In the genomic region with DNA sequence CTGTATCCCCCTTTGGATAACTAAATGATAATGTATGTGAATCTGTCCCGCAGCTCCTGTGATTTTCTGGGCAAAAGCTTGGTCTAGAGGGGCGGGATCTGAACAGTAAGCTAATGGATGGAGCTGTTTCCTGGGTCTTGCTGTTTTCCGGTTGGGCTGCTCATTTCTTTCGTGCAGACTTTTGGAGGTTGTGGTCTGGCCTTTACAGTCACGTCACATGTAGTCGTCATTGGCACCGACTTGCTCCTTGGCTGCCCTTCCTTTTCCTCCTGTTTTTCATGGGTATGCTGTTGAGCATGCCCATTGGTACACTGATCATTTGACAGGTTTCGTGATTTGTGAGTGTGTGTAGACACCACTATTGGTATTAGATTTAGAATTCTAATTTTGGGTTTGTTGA, we compare ENCODE assay signal across 10 cellular contexts. TPM values are rescaled to one million over a fixed set of nuclear protein-coding genes. Genes with fewer than 3 reads are reported as not detected.
DNase-seq lines count a peak whose midpoint lies in the region; ATAC-seq and TF ChIP-seq lines count a peak whose summit lies in the region.
"Had no signal": no experiment of that assay in that cellular context is flagged by ENCODE, and none has a peak within 500 bp of the region (broad histone marks: within the 10 kb centered on the region; RNA-seq: fewer than 3 reads in every experiment).

No MANE protein-coding gene starts in this region.

- H3K36me3 Mint-ChIP-seq in activated T-helper 1 cell treated with anti-CD3 and anti-CD28 coated beads, Interleukin-12 subunit alpha, Interleukin-12 subunit beta, Interleukin-2, Interleukin-4 antibody, amounts not matched to agents 30 ng/mL and 10 ng/mL and 1 ng/mL, durations not matched to agents 14 hours and 24 hours and 36 hours (ENCODE audit: low read depth), result peaks cover 34% of the 10 kb centered on the region

- H3K4me3 ChIP-seq in heart left ventricle (peak overlapping the region in 4 of 12 donors; percentile 5 to 90 (median 40)), left ventricle myocardium inferior (peak overlapping the region; percentile 90), thymus (ENCODE audit: low read length) (peak overlapping the region; percentile 18), colonic mucosa (no peak overlapping the region)

- H3K9ac ChIP-seq in colonic mucosa (ENCODE audit: low read depth in 2 of 2, low read length in 2 of 2), result peak overlapping the region in 1 of 2 donors; percentile 19

- H3K9me3 ChIP-seq in heart left ventricle (no peaks in the 10 kb centered on the region), left ventricle myocardium inferior (replicated peaks) (no peaks in the 10 kb centered on the region), thymus (ENCODE audit: control insufficient read depth) (no peaks in the 10 kb centered on the region), colonic mucosa (no peaks in the 10 kb centered on the region)

- H3K36me3 ChIP-seq in heart left ventricle, result peaks cover 0 to 44% (median 28%) of the 10 kb centered on the region in 9 donors
- H3K36me3 ChIP-seq in left ventricle myocardium inferior, result peaks cover 30% of the 10 kb centered on the region
- H3K36me3 ChIP-seq in thymus (ENCODE audit: control insufficient read depth, insufficient read depth), result peaks cover 4% of the 10 kb centered on the region
- no peaks in the 10 kb centered on the region for H3K36me3 ChIP-seq in colonic mucosa

- no peak for TF ChIP-seq POLR2A in heart left ventricle (IDR thresholded peaks at IDR 0.05)

- no peak overlapping the region for H3K27ac Mint-ChIP-seq in activated T-helper 1 cell treated with anti-CD3 and anti-CD28 coated beads, Interleukin-12 subunit alpha, Interleukin-12 subunit beta, Interleukin-2, Interleukin-4 antibody, amounts not matched to agents 30 ng/mL and 10 ng/mL and 1 ng/mL, durations not matched to agents 14 hours and 24 hours and 36 hours

- intact Hi-C loops in heart left ventricle (cut with DNase I) (loop anchor here in 5 of 10 donors (5.0 to 10.0 kb wide), 3 partner anchors 80 to 193 kb away; a partner anchor contains a TSS), left cardiac atrium (cut with DNase I) (no loop called here), left ventricle myocardium inferior (cut with micrococcal nuclease) (no loop called here), colonic mucosa (cut with DNase I) (no loop called here)
- intact Hi-C loops in activated T-helper 1 cell treated with anti-CD3 and anti-CD28 coated beads, Interleukin-12 subunit alpha, Interleukin-12 subunit beta, Interleukin-2, Interleukin-4 antibody, amounts not matched to agents 30 ng/mL and 10 ng/mL and 1 ng/mL, durations not matched to agents 14 hours and 24 hours and 36 hours (cut with micrococcal nuclease), result no loop called here

- peak overlapping the region; percentile 63 for H3K4me3 Mint-ChIP-seq in activated T-helper 1 cell treated with anti-CD3 and anti-CD28 coated beads, Interleukin-12 subunit alpha, Interleukin-12 subunit beta, Interleukin-2, Interleukin-4 antibody, amounts not matched to agents 30 ng/mL and 10 ng/mL and 1 ng/mL, durations not matched to agents 14 hours and 24 hours and 36 hours

- H3K9me3 Mint-ChIP-seq in activated T-helper 1 cell treated with anti-CD3 and anti-CD28 coated beads, Interleukin-12 subunit alpha, Interleukin-12 subunit beta, Interleukin-2, Interleukin-4 antibody, amounts not matched to agents 30 ng/mL and 10 ng/mL and 1 ng/mL, durations not matched to agents 14 hours and 24 hours and 36 hours, result peaks cover 1% of the 10 kb centered on the region

- H3K27ac ChIP-seq in heart left ventricle (peak overlapping the region in 10 of 12 donors; percentile 7 to 92 (median 82)), left ventricle myocardium inferior (replicated peaks) (peak overlapping the region; percentile 93), thymus (ENCODE audit: low read depth) (peak overlapping the region; percentile 60), colonic mucosa (no peak overlapping the region)

- peaks cover 69% of the 10 kb centered on the region for H3K4me1 Mint-ChIP-seq in activated T-helper 1 cell treated with anti-CD3 and anti-CD28 coated beads, Interleukin-12 subunit alpha, Interleukin-12 subunit beta, Interleukin-2, Interleukin-4 antibody, amounts not matched to agents 30 ng/mL and 10 ng/mL and 1 ng/mL, durations not matched to agents 14 hours and 24 hours and 36 hours (ENCODE audit: low read depth)

- TF ChIP-seq CTCF in heart left ventricle (IDR thresholded peaks at IDR 0.05) (no peak), left ventricle myocardium inferior (IDR thresholded peaks at IDR 0.05; ENCODE audit: borderline replicate concordance) (no peak), colonic mucosa (IDR thresholded peaks at IDR 0.05) (no peak)

- H3K27me3 ChIP-seq in heart left ventricle (no peaks in the 10 kb centered on the region), left ventricle myocardium inferior (ENCODE audit: low read depth) (no peaks in the 10 kb centered on the region), thymus (ENCODE audit: control insufficient read depth, insufficient read depth) (no peaks in the 10 kb centered on the region), colonic mucosa (no peaks in the 10 kb centered on the region)

- ATAC-seq in heart left ventricle (peak in 1 of 4 donors; percentile 4), left cardiac atrium (no peak)

- peak in 1 of 5 donors; percentile 48 for DNase-seq in heart left ventricle
- no peak for DNase-seq in left cardiac atrium
- DNase-seq in activated T-helper 1 cell treated with anti-CD3 and anti-CD28 coated beads, Interleukin-12 subunit alpha, Interleukin-12 subunit beta, Interleukin-2, Interleukin-4 antibody, amounts not matched to agents 30 ng/mL and 10 ng/mL and 1 ng/mL, durations not matched to agents 14 hours and 24 hours and 36 hours (ENCODE audit: low spot score), result no peak
- no peak for DNase-seq in left ventricle myocardium inferior
- no peak for DNase-seq in colonic mucosa
- DNase-seq in effector CD8-positive, alpha-beta T cell (lab: John Stamatoyannopoulos, UW), result no peak
- no peak for DNase-seq in stimulated activated CD4-positive, alpha-beta T cell treated with anti-CD3 and anti-CD28 coated beads, Interleukin-2, amount 100 ng/mL, for 48 hours
- DNase-seq: amniotic stem cell, T1000 had no signal

- whole genome bisulfite sequencing in heart left ventricle, 4 donors, result 33 to 47% (median 43%) methylated on average over 8 of the region's 8 CpGs
- 94% methylated on average over 8 of the region's 8 CpGs for WGBS in thymus

- peaks cover 0 to 87% (median 63%) of the 10 kb centered on the region in 12 donors for H3K4me1 ChIP-seq in heart left ventricle
- peaks cover 85% of the 10 kb centered on the region for H3K4me1 ChIP-seq in left ventricle myocardium inferior
- peaks cover 59% of the 10 kb centered on the region for H3K4me1 ChIP-seq in thymus (ENCODE audit: control insufficient read depth, insufficient read depth, low read length)
- peaks cover 3% of the 10 kb centered on the region for H3K4me1 ChIP-seq in colonic mucosa

- H3K27me3 Mint-ChIP-seq in activated T-helper 1 cell treated with anti-CD3 and anti-CD28 coated beads, Interleukin-12 subunit alpha, Interleukin-12 subunit beta, Interleukin-2, Interleukin-4 antibody, amounts not matched to agents 30 ng/mL and 10 ng/mL and 1 ng/mL, durations not matched to agents 14 hours and 24 hours and 36 hours (ENCODE audit: insufficient read depth), result no peaks in the 10 kb centered on the region

RNA-seq across cellular contexts. Expression of a gene that starts 2.0 kb away (rescaled TPM):
- total RNA-seq in heart left ventricle (100 to 1,000 TPM in 2 of 9 donors, 10 to 100 TPM in 7; 57.4 to 111 (median 83.5) TPM), left cardiac atrium (10 to 100 TPM; 67.4 to 85.1 TPM), left ventricle myocardium inferior (75.5 TPM), colonic mucosa (10 to 100 TPM; 67.7 to 87.5 TPM)
- polyA plus RNA-seq in heart left ventricle (10 to 100 TPM; 59.1 to 84.4 TPM), thymus (52.8 TPM)
- 66.9 and 70.6 TPM in 2 replicates for total RNA-seq in activated T-helper 1 cell treated with anti-CD3 and anti-CD28 coated beads, Interleukin-12 subunit alpha, Interleukin-12 subunit beta, Interleukin-2, Interleukin-4 antibody, amounts not matched to agents 30 ng/mL and 10 ng/mL and 1 ng/mL, durations not matched to agents 14 hours and 24 hours and 36 hours

RNA-seq across cellular contexts. Expression of a gene that starts 2.3 kb away (rescaled TPM):
- total RNA-seq in heart left ventricle, result 1 to 10 TPM; 1.7 to 5.0 (median 2.9) TPM
- 1 to 10 TPM; 2.0 to 2.7 TPM for polyA plus RNA-seq in heart left ventricle
- total RNA-seq in left cardiac atrium, result 1 to 10 TPM; 2.8 to 4.2 TPM
- 11.3 and 12.4 TPM in 2 replicates for total RNA-seq in activated T-helper 1 cell treated with anti-CD3 and anti-CD28 coated beads, Interleukin-12 subunit alpha, Interleukin-12 subunit beta, Interleukin-2, Interleukin-4 antibody, amounts not matched to agents 30 ng/mL and 10 ng/mL and 1 ng/mL, durations not matched to agents 14 hours and 24 hours and 36 hours
- total RNA-seq in left ventricle myocardium inferior, result 2.3 TPM
- polyA plus RNA-seq in thymus, result 6.4 TPM
- 1 to 10 TPM; 5.5 to 8.1 TPM for total RNA-seq in colonic mucosa
